Comparison of ENCODE assay signal across 22 cellular contexts in genomic region chr4:70280567-70280966, GRCh38. TPM values are rescaled to one million over a fixed set of nuclear protein-coding genes. Genes with fewer than 3 reads are reported as not detected.
DNase-seq lines count a peak whose midpoint lies in the region; ATAC-seq and TF ChIP-seq lines count a peak whose summit lies in the region.
"Had no signal": no experiment of that assay in that cellular context is flagged by ENCODE, and none has a peak within 500 bp of the region (broad histone marks: within the 10 kb centered on the region; RNA-seq: fewer than 3 reads in every experiment).

No MANE protein-coding gene starts in this region.

- H3K18ac ChIP-seq in neuronal stem cell (ENCODE audit: low read length) = no peak overlapping the region

- DNase-seq in NCI-H1092 (lab: John Stamatoyannopoulos, UW) (peak; percentile 17), NCI-H1092 treated with DMSO at 0.1 percent for 48 hours (lab: John Stamatoyannopoulos, UW) (no peak), NCI-H2029 treated with DMSO at 0.1 percent for 48 hours (lab: John Stamatoyannopoulos, UW) (peak; percentile 92), NCI-H774 (lab: John Stamatoyannopoulos, UW) (peak; percentile 85), thyroid gland (peak; percentile 15 to 16), neuronal stem cell (ENCODE audit: low spot score) (no peak), A172 (ENCODE audit: low spot score) (no peak)
- DNase-seq in activated CD8-positive, alpha-beta memory T cell treated with anti-CD3 and anti-CD28 coated beads, Interleukin-2, amount 10 ng/mL, durations not matched to agents 7 days and 5 days = no peak
- DNase-seq: GF-D8, GM23248, NCI-H2081, PC-9, SJCRH30 had no signal

- no peak overlapping the region for H3K4ac ChIP-seq in neuronal stem cell (ENCODE audit: low read length)

- CTCF ChIA-PET in activated CD8-positive, alpha-beta memory T cell treated with anti-CD3 and anti-CD28 coated beads, Interleukin-2, amount 10 ng/mL, durations not matched to agents 7 days and 5 days (lab: Charles Lee) = no interaction called here

- H3K9ac ChIP-seq in neuronal stem cell (ENCODE audit: low read depth, low read length, poor library complexity) = no peak overlapping the region
- H3K9ac ChIP-seq: GM23248 had no signal

- H3K4me1 ChIP-seq in thyroid gland (no peaks in the 10 kb centered on the region), neuronal stem cell (ENCODE audit: control insufficient read depth in 2 of 2, insufficient read depth in 1 of 2, low read depth in 1 of 2, low read length in 2 of 2) (no peaks in the 10 kb centered on the region)
- H3K4me1 ChIP-seq: HAP-1, SJCRH30 had no signal

- no peak overlapping the region for H3K4me2 ChIP-seq in neuronal stem cell (ENCODE audit: insufficient read depth, low read length, poor library complexity, severe bottlenecking)
- H3K4me2 ChIP-seq: PC-9 had no signal

- no peak overlapping the region for H2BK15ac ChIP-seq in neuronal stem cell (ENCODE audit: low read length)

- WGBS in thyroid gland, 2 donors = 13 to 18% methylated on average over 1 of the region's 1 CpG
- no CpG with 5 or more reads among the region's 1 CpG for WGBS in neuronal stem cell (ENCODE audit: extremely low coverage in 2 of 2, insufficient read length in 2 of 2, insufficient replicate concordance in 1 of 2), 2 donors

- TF ChIP-seq POLR2A in thyroid gland (IDR thresholded peaks at IDR 0.05) = no peak

- no peaks in the 10 kb centered on the region for H3K4me1 Mint-ChIP-seq in activated CD8-positive, alpha-beta memory T cell treated with anti-CD3 and anti-CD28 coated beads, Interleukin-2, amount 10 ng/mL, durations not matched to agents 7 days and 5 days
- H3K4me1 Mint-ChIP-seq: CD14-positive monocyte had no signal

- no peaks in the 10 kb centered on the region for H3K79me1 ChIP-seq in neuronal stem cell (ENCODE audit: low read depth, low read length)

- H3K36me3 ChIP-seq in thyroid gland (no peaks in the 10 kb centered on the region), neuronal stem cell (replicated peaks in 1 of 2; ENCODE audit: control insufficient read depth in 2 of 2, insufficient read depth in 2 of 2, low read length in 2 of 2) (no peaks in the 10 kb centered on the region)
- H3K36me3 ChIP-seq: HAP-1, SJCRH30 had no signal

- H2AFZ ChIP-seq in neuronal stem cell (ENCODE audit: low read length) = no peak overlapping the region
- H2AFZ ChIP-seq: GM23248, PC-9 had no signal

- H3K4me3 Mint-ChIP-seq in activated CD8-positive, alpha-beta memory T cell treated with anti-CD3 and anti-CD28 coated beads, Interleukin-2, amount 10 ng/mL, durations not matched to agents 7 days and 5 days = no peak overlapping the region
- H3K4me3 Mint-ChIP-seq: CD14-positive monocyte; T-helper 1 cell treated with Interleukin-12 subunit alpha and Interleukin-12 subunit beta and Interleukin-4 antibody, amounts not matched to agents 30 μg/mL and 1 μg/mL, for 36 hours had no signal

- H4K8ac ChIP-seq in neuronal stem cell (ENCODE audit: low read depth, low read length) = no peak overlapping the region

- H2BK12ac ChIP-seq in neuronal stem cell (ENCODE audit: low read length) = no peak overlapping the region

- no peak overlapping the region for H2AK5ac ChIP-seq in neuronal stem cell (ENCODE audit: low read depth, low read length)

- TF ChIP-seq CTCF in thyroid gland (IDR thresholded peaks at IDR 0.05) = no peak

- no peaks in the 10 kb centered on the region for H3K9me3 Mint-ChIP-seq in activated CD8-positive, alpha-beta memory T cell treated with anti-CD3 and anti-CD28 coated beads, Interleukin-2, amount 10 ng/mL, durations not matched to agents 7 days and 5 days (ENCODE audit: low read depth)
- H3K9me3 Mint-ChIP-seq: T-helper 1 cell treated with Interleukin-12 subunit alpha and Interleukin-12 subunit beta and Interleukin-4 antibody, amounts not matched to agents 30 μg/mL and 1 μg/mL, for 36 hours had no signal

- no peak for ATAC-seq in activated CD8-positive, alpha-beta memory T cell treated with anti-CD3 and anti-CD28 coated beads, Interleukin-2, amount 10 ng/mL, durations not matched to agents 7 days and 5 days

- intact Hi-C loops in thyroid gland (cut with DNase I) = no loop called here

- H2BK5ac ChIP-seq in neuronal stem cell (ENCODE audit: low read length) = no peak overlapping the region

- no peaks in the 10 kb centered on the region for H3K27me3 ChIP-seq in thyroid gland
- H3K27me3 ChIP-seq in neuronal stem cell (ENCODE audit: control insufficient read depth in 3 of 3, insufficient read depth in 3 of 3, low read depth in 1 of 3, low read length in 3 of 3) = no peaks in the 10 kb centered on the region
- H3K27me3 ChIP-seq: SJCRH30 had no signal

- no peaks in the 10 kb centered on the region for H3K9me3 ChIP-seq in thyroid gland
- H3K9me3 ChIP-seq in neuronal stem cell (replicated peaks in 1 of 2; ENCODE audit: control insufficient read depth in 2 of 2, insufficient read depth in 1 of 2, low read depth in 1 of 2, low read length in 2 of 2) = no peaks in the 10 kb centered on the region
- H3K9me3 ChIP-seq: HAP-1, SJCRH30 had no signal

- no peak overlapping the region for H3K14ac ChIP-seq in neuronal stem cell (ENCODE audit: low read length)

- no peak overlapping the region for H2BK120ac ChIP-seq in neuronal stem cell (ENCODE audit: low read depth, low read length)

- H3K27me3 Mint-ChIP-seq in activated CD8-positive, alpha-beta memory T cell treated with anti-CD3 and anti-CD28 coated beads, Interleukin-2, amount 10 ng/mL, durations not matched to agents 7 days and 5 days = no peaks in the 10 kb centered on the region

- H4K91ac ChIP-seq in neuronal stem cell (ENCODE audit: low read depth, low read length, poor library complexity) = no peak overlapping the region

- no peak overlapping the region for H3K27ac Mint-ChIP-seq in activated CD8-positive, alpha-beta memory T cell treated with anti-CD3 and anti-CD28 coated beads, Interleukin-2, amount 10 ng/mL, durations not matched to agents 7 days and 5 days
- H3K27ac Mint-ChIP-seq: CD14-positive monocyte; T-helper 1 cell treated with Interleukin-12 subunit alpha and Interleukin-12 subunit beta and Interleukin-4 antibody, amounts not matched to agents 30 μg/mL and 1 μg/mL, for 36 hours had no signal

- H3K27ac ChIP-seq in thyroid gland (no peak overlapping the region), neuronal stem cell (replicated peaks; ENCODE audit: low read length) (no peak overlapping the region)
- H3K27ac ChIP-seq: 22Rv1, GM23248, HL-60, PC-9, RWPE1, SJCRH30 had no signal

- H3K4me3 ChIP-seq in thyroid gland (replicated peaks in 1 of 3) = no peak overlapping the region
- no peak overlapping the region for H3K4me3 ChIP-seq in neuronal stem cell (ENCODE audit: low read length in 2 of 2)
- H3K4me3 ChIP-seq: GM23248, HAP-1, PC-9, SJCRH30 had no signal

- no peak overlapping the region for H3K23ac ChIP-seq in neuronal stem cell (ENCODE audit: low read depth, low read length, poor library complexity)

- H3K36me3 Mint-ChIP-seq in activated CD8-positive, alpha-beta memory T cell treated with anti-CD3 and anti-CD28 coated beads, Interleukin-2, amount 10 ng/mL, durations not matched to agents 7 days and 5 days = no peaks in the 10 kb centered on the region
- H3K36me3 Mint-ChIP-seq: CD14-positive monocyte had no signal

RNA-seq across cellular contexts. Expression of gene CSN3, which starts 38.2 kb away (rescaled TPM):
- not detected for total RNA-seq in thyroid gland
- not detected for polyA plus RNA-seq in neuronal stem cell (2013, experiment 1 of 2)
- not detected for polyA plus RNA-seq in neuronal stem cell (2013, experiment 2 of 2)
- not detected for total RNA-seq in activated CD8-positive, alpha-beta memory T cell treated with anti-CD3 and anti-CD28 coated beads, Interleukin-2, amount 10 ng/mL, durations not matched to agents 7 days and 5 days
- not detected in 2 replicates for total RNA-seq in A172 (2014; rRNA removed; shearing (Covaris generic))
- total RNA-seq: GM23248, HT1080, M059J, PC-9, SJCRH30 had no signal
- polyA plus RNA-seq: AG04450, CD14-positive monocyte, GM23248 had no signal

RNA-seq across cellular contexts. Expression of gene CABS1, which starts 54.2 kb away (rescaled TPM):
- total RNA-seq in thyroid gland = not detected
- polyA plus RNA-seq in neuronal stem cell (2013, experiment 1 of 2) = 0.77 TPM
- 0.71 TPM for polyA plus RNA-seq in neuronal stem cell (2013, experiment 2 of 2)
- not detected for total RNA-seq in activated CD8-positive, alpha-beta memory T cell treated with anti-CD3 and anti-CD28 coated beads, Interleukin-2, amount 10 ng/mL, durations not matched to agents 7 days and 5 days
- total RNA-seq in A172 (2014; rRNA removed; shearing (Covaris generic)) = not detected in 2 replicates
- total RNA-seq: GM23248, HT1080, M059J, PC-9, SJCRH30 had no signal
- polyA plus RNA-seq: AG04450, CD14-positive monocyte, GM23248 had no signal

RNA-seq across cellular contexts. Expression of gene FDCSP, which starts 54.6 kb away (rescaled TPM):
- total RNA-seq in thyroid gland = not detected
- not detected for polyA plus RNA-seq in neuronal stem cell (2013, experiment 1 of 2)
- polyA plus RNA-seq in neuronal stem cell (2013, experiment 2 of 2) = not detected
- total RNA-seq in activated CD8-positive, alpha-beta memory T cell treated with anti-CD3 and anti-CD28 coated beads, Interleukin-2, amount 10 ng/mL, durations not matched to agents 7 days and 5 days = not detected
- not detected in 2 replicates for total RNA-seq in A172 (2014; rRNA removed; shearing (Covaris generic))
- total RNA-seq: GM23248, HT1080, M059J, PC-9, SJCRH30 had no signal
- polyA plus RNA-seq: AG04450, CD14-positive monocyte, GM23248 had no signal

Comparison
In these comparisons a context has a peak if more than half of its experiments do, and no peak if none do; other contexts are left out.
1. DNase-seq: peak in NCI-H1092 (single experiment), NCI-H2029 treated with DMSO at 0.1 percent for 48 hours (single experiment), NCI-H774 (single experiment) and thyroid gland (2 of 2); none in NCI-H1092 treated with DMSO at 0.1 percent for 48 hours (single experiment), neuronal stem cell (single experiment), activated CD8-positive, alpha-beta memory T cell treated with anti-CD3 and anti-CD28 coated beads, Interleukin-2, amount 10 ng/mL, durations not matched to agents 7 days and 5 days (single experiment) and A172 (single experiment).